9 cellular contexts compared by ENCODE assay signal in genomic region chr11:131748146-131749050, GRCh38.
DNase-seq lines count a peak whose midpoint lies in the region; ATAC-seq, FAIRE-seq and TF ChIP-seq lines count a peak whose summit lies in the region.
"Had no signal": no experiment of that assay in that cellular context is flagged by ENCODE, and none has a peak within 500 bp of the region (broad histone marks: within the 10 kb centered on the region; RNA-seq: fewer than 3 reads in every experiment).

No MANE protein-coding gene starts in this region.

- no peaks in the 10 kb centered on the region for H3K4me1 ChIP-seq in small intestine (ENCODE audit: control insufficient read depth in 2 of 2, insufficient read depth in 1 of 2, low read depth in 1 of 2, low read length in 1 of 2)

- DNase-seq in AG09309 (ENCODE audit: low read depth), result no peak
- DNase-seq in NCI-H510A (lab: John Stamatoyannopoulos, UW), result peak; percentile 30
- peak in 54 of 58 donors; percentile 11 to 84 (median 52) for DNase-seq in anterior cingulate cortex (lab: John Stamatoyannopoulos, UW)
- peak; percentile 50 to 55 for DNase-seq in hippocampal formation (lab: John Stamatoyannopoulos, UW)
- peak; percentile 45 for DNase-seq in small intestine

- TF ChIP-seq CTCF in AG09309 (IDR thresholded peaks at IDR 0.05; ENCODE audit: control insufficient read depth, insufficient read depth, low read depth, low read length, missing control alignments), result peak; percentile 84
- peak; percentile 82 for TF ChIP-seq CTCF in GM12872 (IDR thresholded peaks at IDR 0.05; ENCODE audit: insufficient read depth, low read depth, low read length)

- H3K36me3 ChIP-seq in small intestine (ENCODE audit: control insufficient read depth in 2 of 2, insufficient read depth in 2 of 2, low read length in 2 of 2), result no peaks in the 10 kb centered on the region

- FAIRE-seq in small intestine (lab: Jason Lieb, UNC), result no peak

- H3K27me3 ChIP-seq in small intestine (ENCODE audit: control insufficient read depth in 2 of 2, insufficient read depth in 2 of 2, low read length in 2 of 2), result no peaks in the 10 kb centered on the region

- 26 to 32% (median 31%) methylated on average over 15 of the region's 15 CpGs for WGBS in small intestine, 3 donors

- H3K27ac ChIP-seq in small intestine (ENCODE audit: low read depth in 1 of 2, low read length in 1 of 2), result no peak overlapping the region

- H3K4me3 ChIP-seq in AG09309 (ENCODE audit: control insufficient read depth, low read depth, low read length) (no peak overlapping the region), small intestine (ENCODE audit: low read depth in 1 of 2, low read length in 2 of 2) (no peak overlapping the region)

- H3K9me3 ChIP-seq in small intestine (ENCODE audit: control insufficient read depth, low read depth), result no peaks in the 10 kb centered on the region

- peak; percentile 74 for ATAC-seq in HG03045 (IDR thresholded peaks at IDR 0.05; ENCODE audit: unreplicated experiment)
- ATAC-seq in GM19455 (IDR thresholded peaks at IDR 0.05; ENCODE audit: unreplicated experiment), result no peak
- ATAC-seq: naive thymus-derived CD8-positive, alpha-beta T cell had no signal
